In the genomic region with DNA sequence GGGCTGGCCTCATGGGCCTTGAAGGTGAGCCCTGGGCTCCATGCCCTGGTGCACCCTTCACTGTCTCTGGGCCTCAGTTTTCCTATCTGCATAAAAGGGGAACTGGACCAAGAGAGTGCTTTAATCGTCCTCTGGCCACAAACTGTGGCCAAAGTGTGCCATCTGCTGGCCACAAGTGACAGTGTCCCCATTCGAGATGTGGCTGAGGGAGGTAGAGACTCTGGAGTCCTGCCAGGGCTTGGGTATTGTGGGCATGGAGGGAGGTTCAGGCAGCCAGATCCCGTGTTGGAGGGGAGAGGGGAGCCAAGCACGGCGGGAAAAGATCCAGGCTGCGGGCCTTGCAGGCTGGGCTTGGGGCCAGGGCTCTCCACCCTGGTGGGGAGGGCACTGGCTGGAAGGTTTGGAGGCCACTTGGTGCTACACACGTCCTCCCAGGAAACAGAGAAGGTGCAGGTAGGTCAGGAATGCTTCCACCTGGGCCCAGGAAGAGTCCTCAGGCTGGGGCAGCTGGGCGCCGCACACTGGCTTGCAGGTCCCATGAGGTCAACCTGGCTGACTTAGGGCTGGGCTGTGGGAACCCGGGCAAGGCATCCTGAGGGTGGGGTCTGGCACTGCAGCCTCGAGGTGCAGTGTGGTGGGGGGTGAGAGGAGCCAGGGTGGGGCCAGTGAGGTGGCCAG, we compare ENCODE assay signal across 1 cellular context.
TF ChIP-seq lines count a peak whose summit lies in the region.

No MANE protein-coding gene starts in this region.

TF ChIP-seq in GM23338, 12 proteins besides CTCF, POLR2A, EP300 and RAD21 (continued from another document):
- TF ChIP-seq, protein P1, sequence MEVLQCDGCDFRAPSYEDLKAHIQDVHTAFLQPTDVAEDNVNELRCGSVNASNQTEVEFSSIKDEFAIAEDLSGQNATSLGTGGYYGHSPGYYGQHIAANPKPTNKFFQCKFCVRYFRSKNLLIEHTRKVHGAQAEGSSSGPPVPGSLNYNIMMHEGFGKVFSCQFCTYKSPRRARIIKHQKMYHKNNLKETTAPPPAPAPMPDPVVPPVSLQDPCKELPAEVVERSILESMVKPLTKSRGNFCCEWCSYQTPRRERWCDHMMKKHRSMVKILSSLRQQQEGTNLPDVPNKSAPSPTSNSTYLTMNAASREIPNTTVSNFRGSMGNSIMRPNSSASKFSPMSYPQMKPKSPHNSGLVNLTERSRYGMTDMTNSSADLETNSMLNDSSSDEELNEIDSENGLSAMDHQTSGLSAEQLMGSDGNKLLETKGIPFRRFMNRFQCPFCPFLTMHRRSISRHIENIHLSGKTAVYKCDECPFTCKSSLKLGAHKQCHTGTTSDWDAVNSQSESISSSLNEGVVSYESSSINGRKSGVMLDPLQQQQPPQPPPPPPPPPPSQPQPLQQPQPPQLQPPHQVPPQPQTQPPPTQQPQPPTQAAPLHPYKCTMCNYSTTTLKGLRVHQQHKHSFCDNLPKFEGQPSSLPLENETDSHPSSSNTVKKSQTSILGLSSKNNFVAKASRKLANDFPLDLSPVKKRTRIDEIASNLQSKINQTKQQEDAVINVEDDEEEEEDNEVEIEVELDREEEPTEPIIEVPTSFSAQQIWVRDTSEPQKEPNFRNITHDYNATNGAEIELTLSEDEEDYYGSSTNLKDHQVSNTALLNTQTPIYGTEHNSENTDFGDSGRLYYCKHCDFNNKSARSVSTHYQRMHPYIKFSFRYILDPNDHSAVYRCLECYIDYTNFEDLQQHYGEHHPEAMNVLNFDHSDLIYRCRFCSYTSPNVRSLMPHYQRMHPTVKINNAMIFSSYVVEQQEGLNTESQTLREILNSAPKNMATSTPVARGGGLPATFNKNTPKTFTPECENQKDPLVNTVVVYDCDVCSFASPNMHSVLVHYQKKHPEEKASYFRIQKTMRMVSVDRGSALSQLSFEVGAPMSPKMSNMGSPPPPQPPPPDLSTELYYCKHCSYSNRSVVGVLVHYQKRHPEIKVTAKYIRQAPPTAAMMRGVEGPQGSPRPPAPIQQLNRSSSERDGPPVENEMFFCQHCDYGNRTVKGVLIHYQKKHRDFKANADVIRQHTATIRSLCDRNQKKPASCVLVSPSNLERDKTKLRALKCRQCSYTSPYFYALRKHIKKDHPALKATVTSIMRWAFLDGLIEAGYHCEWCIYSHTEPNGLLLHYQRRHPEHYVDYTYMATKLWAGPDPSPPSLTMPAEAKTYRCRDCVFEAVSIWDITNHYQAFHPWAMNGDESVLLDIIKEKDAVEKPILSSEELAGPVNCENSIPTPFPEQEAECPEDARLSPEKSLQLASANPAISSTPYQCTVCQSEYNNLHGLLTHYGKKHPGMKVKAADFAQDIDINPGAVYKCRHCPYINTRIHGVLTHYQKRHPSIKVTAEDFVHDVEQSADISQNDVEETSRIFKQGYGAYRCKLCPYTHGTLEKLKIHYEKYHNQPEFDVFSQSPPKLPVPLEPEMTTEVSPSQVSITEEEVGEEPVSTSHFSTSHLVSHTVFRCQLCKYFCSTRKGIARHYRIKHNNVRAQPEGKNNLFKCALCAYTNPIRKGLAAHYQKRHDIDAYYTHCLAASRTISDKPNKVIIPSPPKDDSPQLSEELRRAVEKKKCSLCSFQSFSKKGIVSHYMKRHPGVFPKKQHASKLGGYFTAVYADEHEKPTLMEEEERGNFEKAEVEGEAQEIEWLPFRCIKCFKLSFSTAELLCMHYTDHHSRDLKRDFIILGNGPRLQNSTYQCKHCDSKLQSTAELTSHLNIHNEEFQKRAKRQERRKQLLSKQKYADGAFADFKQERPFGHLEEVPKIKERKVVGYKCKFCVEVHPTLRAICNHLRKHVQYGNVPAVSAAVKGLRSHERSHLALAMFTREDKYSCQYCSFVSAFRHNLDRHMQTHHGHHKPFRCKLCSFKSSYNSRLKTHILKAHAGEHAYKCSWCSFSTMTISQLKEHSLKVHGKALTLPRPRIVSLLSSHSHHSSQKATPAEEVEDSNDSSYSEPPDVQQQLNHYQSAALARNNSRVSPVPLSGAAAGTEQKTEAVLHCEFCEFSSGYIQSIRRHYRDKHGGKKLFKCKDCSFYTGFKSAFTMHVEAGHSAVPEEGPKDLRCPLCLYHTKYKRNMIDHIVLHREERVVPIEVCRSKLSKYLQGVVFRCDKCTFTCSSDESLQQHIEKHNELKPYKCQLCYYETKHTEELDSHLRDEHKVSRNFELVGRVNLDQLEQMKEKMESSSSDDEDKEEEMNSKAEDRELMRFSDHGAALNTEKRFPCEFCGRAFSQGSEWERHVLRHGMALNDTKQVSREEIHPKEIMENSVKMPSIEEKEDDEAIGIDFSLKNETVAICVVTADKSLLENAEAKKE (CRISPR knock-in tag; IDR thresholded peaks at IDR 0.05), result no peak
- TF ChIP-seq EZH2 (IDR thresholded peaks at IDR 0.05; ENCODE audit: low read depth, unreplicated experiment), result no peak
- no peak for TF ChIP-seq CREB1 (CRISPR knock-in tag; IDR thresholded peaks at IDR 0.05; ENCODE audit: low read depth)
- TF ChIP-seq JUNB (IDR thresholded peaks at IDR 0.05; ENCODE audit: unreplicated experiment), result no peak
- TF ChIP-seq POLR2AphosphoS5 (IDR thresholded peaks at IDR 0.05; ENCODE audit: low read depth), result no peak
- no peak for TF ChIP-seq STAT1 (IDR thresholded peaks at IDR 0.05; ENCODE audit: unreplicated experiment)
- no peak for TF ChIP-seq ZNF114 (CRISPR knock-in tag; IDR thresholded peaks at IDR 0.05)
- TF ChIP-seq NANOG (IDR thresholded peaks at IDR 0.05; ENCODE audit: borderline replicate concordance), result no peak
